Comparison of ENCODE assay signal across 8 cellular contexts in the genomic region with DNA sequence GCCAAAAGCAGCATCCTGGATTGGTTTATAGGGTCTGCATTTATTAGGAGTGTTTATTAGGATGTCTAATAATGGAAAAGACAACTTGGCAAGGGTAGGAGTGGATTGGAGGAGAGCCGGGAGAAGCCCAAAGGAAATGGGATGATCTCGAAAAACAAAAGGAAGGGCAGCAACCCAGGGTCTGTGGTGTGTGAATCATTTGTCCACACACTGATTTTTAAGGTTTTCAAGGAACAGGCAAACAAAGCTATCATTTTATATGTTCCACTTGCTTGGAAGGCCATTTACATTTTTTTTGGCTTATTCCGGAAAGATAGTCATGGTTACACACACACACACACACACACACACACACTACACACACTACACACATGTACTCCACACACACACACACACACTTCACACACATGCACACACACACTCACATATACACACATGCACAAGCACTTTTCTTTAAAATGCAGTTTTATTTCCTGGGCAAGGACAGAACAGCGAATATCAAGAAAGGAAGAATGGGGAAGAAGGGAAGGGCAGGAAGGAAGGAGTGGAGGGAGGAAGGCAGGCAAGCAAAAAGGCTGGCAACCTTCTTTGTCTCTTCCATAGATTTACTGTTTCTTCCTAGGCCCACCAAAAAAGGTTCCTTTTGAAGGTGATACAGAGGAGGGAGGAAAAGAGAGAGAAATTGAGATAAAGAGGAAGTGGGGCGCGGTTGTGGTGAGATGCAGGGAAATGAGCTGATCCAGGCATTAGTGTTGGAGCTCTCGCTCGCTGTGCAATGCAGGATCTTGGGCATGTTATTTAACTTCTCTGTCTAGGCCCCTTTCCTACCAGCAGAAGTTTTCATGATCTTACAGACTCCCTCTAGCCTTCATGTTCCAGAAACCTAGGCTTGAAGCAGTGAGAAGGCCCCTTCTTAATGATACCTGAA.
DNase-seq lines count a peak whose midpoint lies in the region; ATAC-seq and TF ChIP-seq lines count a peak whose summit lies in the region.

No MANE protein-coding gene starts in this region.

- no peaks in the 10 kb centered on the region for H3K9me3 Mint-ChIP-seq in CD14-positive monocyte
- no peaks in the 10 kb centered on the region for H3K9me3 Mint-ChIP-seq in activated naive CD8-positive, alpha-beta T cell treated with anti-CD3 and anti-CD28 coated beads for 36 hours

- peak overlapping the region in 6 of 7 donors; percentile 52 to 89 (median 75) for H3K27ac Mint-ChIP-seq in CD14-positive monocyte
- H3K27ac Mint-ChIP-seq in activated naive CD8-positive, alpha-beta T cell treated with anti-CD3 and anti-CD28 coated beads for 36 hours = peak overlapping the region; percentile 60

- H3K9me2 ChIP-seq in MM.1S (replicated peaks; ENCODE audit: insufficient read depth, low read length) = no peaks in the 10 kb centered on the region

- no peaks in the 10 kb centered on the region for H3F3A ChIP-seq in MM.1S (ENCODE audit: insufficient read depth, low read length)

- peak overlapping the region; percentile 58 to 65 for H3K4me3 Mint-ChIP-seq in CD14-positive monocyte
- H3K4me3 Mint-ChIP-seq in activated naive CD8-positive, alpha-beta T cell treated with anti-CD3 and anti-CD28 coated beads for 36 hours = peak overlapping the region; percentile 50

- intact Hi-C loops in CD14-positive monocyte (cut with micrococcal nuclease) = no loop called here

- H3K36me3 ChIP-seq in MM.1S (replicated peaks; ENCODE audit: insufficient read depth, low read length) = no peaks in the 10 kb centered on the region

- H3K4me1 Mint-ChIP-seq in CD14-positive monocyte = peaks cover 47% of the 10 kb centered on the region
- H3K4me1 Mint-ChIP-seq in activated naive CD8-positive, alpha-beta T cell treated with anti-CD3 and anti-CD28 coated beads for 36 hours = peaks cover 22% of the 10 kb centered on the region

- no peak for TF ChIP-seq CTCF in CD14-positive monocyte (IDR thresholded peaks at IDR 0.05)
- TF ChIP-seq CTCF in HL-60 (IDR thresholded peaks at IDR 0.05; ENCODE audit: insufficient read depth, low read length) = no peak
- TF ChIP-seq CTCF in MM.1S (IDR thresholded peaks at IDR 0.05; ENCODE audit: low read length) = no peak

- no peaks in the 10 kb centered on the region for H3K9me3 ChIP-seq in MM.1S (replicated peaks; ENCODE audit: insufficient read depth, low read length)

- H3K4me1 ChIP-seq in MM.1S (ENCODE audit: low read length) = 0 out of 2 replicates have a peak, but pooled peaks cover 3% of the 10 kb centered on the region

- peak; percentile 53 for ATAC-seq in GM19455 (IDR thresholded peaks at IDR 0.05; ENCODE audit: unreplicated experiment)
- ATAC-seq in stimulated activated naive CD8-positive, alpha-beta T cell treated with anti-CD3 and anti-CD28 coated beads, Interleukin-15, Interleukin-2, amounts not matched to agents 100 U/mL and 50 U/mL, for 24 hours = peak; percentile 37

- no peak overlapping the region for H2AFZ ChIP-seq in MM.1S (ENCODE audit: low read length)

- no peaks in the 10 kb centered on the region for H3K79me2 ChIP-seq in MM.1S (ENCODE audit: low read length)

- DNase-seq in CD14-positive monocyte (ENCODE audit: low spot score) (no peak), HL-60 (ENCODE audit: low read depth in 1 of 2, low spot score in 1 of 2) (peak in 1 of 2 experiments; percentile 79), NCI-H345 treated with DMSO at 0.1 percent for 48 hours (lab: John Stamatoyannopoulos, UW; ENCODE audit: unreplicated experiment) (no peak), MM.1S (no peak), AG20443 (ENCODE audit: low spot score) (no peak)
- DNase-seq in activated naive CD8-positive, alpha-beta T cell treated with anti-CD3 and anti-CD28 coated beads for 36 hours = no peak
- no peak for DNase-seq in stimulated activated naive CD8-positive, alpha-beta T cell treated with anti-CD3 and anti-CD28 coated beads, Interleukin-15, Interleukin-2, amounts not matched to agents 100 U/mL and 50 U/mL, for 24 hours

- H3K27me3 ChIP-seq in HL-60 (ENCODE audit: insufficient read depth, poor library complexity, severe bottlenecking) (no peaks in the 10 kb centered on the region), MM.1S (replicated peaks; ENCODE audit: insufficient read depth, low read length) (no peaks in the 10 kb centered on the region)

- peaks cover 0 to 2% (median 0%) of the 10 kb centered on the region in 3 donors for H3K27me3 Mint-ChIP-seq in CD14-positive monocyte (ENCODE audit: low read depth in 3 of 3)
- H3K27me3 Mint-ChIP-seq in activated naive CD8-positive, alpha-beta T cell treated with anti-CD3 and anti-CD28 coated beads for 36 hours = peaks cover 4% of the 10 kb centered on the region

- H4K20me1 ChIP-seq in MM.1S (ENCODE audit: insufficient read depth, low read length) = no peaks in the 10 kb centered on the region

- H3K4me3 ChIP-seq in HL-60 (replicated peaks; ENCODE audit: insufficient read depth, low read length) = no peak overlapping the region
- H3K4me3 ChIP-seq in MM.1S (ENCODE audit: low read length) = no peak overlapping the region

- no peaks in the 10 kb centered on the region for H3K36me3 Mint-ChIP-seq in CD14-positive monocyte
- H3K36me3 Mint-ChIP-seq in activated naive CD8-positive, alpha-beta T cell treated with anti-CD3 and anti-CD28 coated beads for 36 hours = no peaks in the 10 kb centered on the region

- H3K9ac ChIP-seq in MM.1S (ENCODE audit: low read length) = no peak overlapping the region

- H3K4me2 ChIP-seq in MM.1S (ENCODE audit: low read depth, low read length) = no peak overlapping the region

- H3K27ac ChIP-seq in HL-60 (replicated peaks) (peak overlapping the region; percentile 60), MM.1S (ENCODE audit: low read length) (no peak overlapping the region)
